15 cellular contexts compared by ENCODE assay signal in genomic region chr9:132194508-132194907, GRCh38.
"Had no signal": no experiment of that assay in that cellular context is flagged by ENCODE, and none has a peak within 500 bp of the region (broad histone marks: within the 10 kb centered on the region; RNA-seq: fewer than 3 reads in every experiment).

No MANE protein-coding gene starts in this region.

- H3K9me3 ChIP-seq: heart left ventricle, neutrophil had no signal

- H3K27me3 ChIP-seq: neutrophil had no signal

- H3K4me1 ChIP-seq: heart left ventricle had no signal

- DNase-seq: cortex of kidney; effector memory CD4-positive, alpha-beta T cell; heart left ventricle; mammary epithelial cell; naive thymus-derived CD4-positive, alpha-beta T cell; nephron progenitor cell; posterior cingulate gyrus; stimulated activated CD4-positive, alpha-beta T cell treated with anti-CD3 and anti-CD28 coated beads, Interleukin-2, amount 100 ng/mL, for 24 hours; stimulated activated CD4-positive, alpha-beta T cell treated with anti-CD3 and anti-CD28 coated beads, Interleukin-4, amount 100 ng/mL, for 4 hours; stimulated activated naive B cell treated with anti-CD40 and anti-IgM and Interleukin-4, amounts not matched to agents 10 μg/mL and 1 μg/mL and 100 μg/mL, for 72 hours; stimulated activated naive CD8-positive, alpha-beta T cell treated with anti-CD3 and anti-CD28 coated beads, Interleukin-15, amount 100 ng/mL, for 72 hours; trophoblast cell had no signal

- H3K36me3 ChIP-seq: heart left ventricle had no signal

- ATAC-seq: esophagus mucosa; heart left ventricle; naive thymus-derived CD4-positive, alpha-beta T cell; sciatic nerve; stimulated activated naive B cell treated with anti-CD40 and anti-IgM and Interleukin-4, amounts not matched to agents 10 μg/mL and 1 μg/mL and 100 μg/mL, for 72 hours; stimulated activated naive CD8-positive, alpha-beta T cell treated with anti-CD3 and anti-CD28 coated beads, Interleukin-15, amount 100 ng/mL, for 72 hours had no signal

- H3K27ac ChIP-seq: heart left ventricle, neutrophil had no signal

- H3K4me3 ChIP-seq: heart left ventricle had no signal
